Comparison of ENCODE assay signal across 8 cellular contexts in the genomic region with DNA sequence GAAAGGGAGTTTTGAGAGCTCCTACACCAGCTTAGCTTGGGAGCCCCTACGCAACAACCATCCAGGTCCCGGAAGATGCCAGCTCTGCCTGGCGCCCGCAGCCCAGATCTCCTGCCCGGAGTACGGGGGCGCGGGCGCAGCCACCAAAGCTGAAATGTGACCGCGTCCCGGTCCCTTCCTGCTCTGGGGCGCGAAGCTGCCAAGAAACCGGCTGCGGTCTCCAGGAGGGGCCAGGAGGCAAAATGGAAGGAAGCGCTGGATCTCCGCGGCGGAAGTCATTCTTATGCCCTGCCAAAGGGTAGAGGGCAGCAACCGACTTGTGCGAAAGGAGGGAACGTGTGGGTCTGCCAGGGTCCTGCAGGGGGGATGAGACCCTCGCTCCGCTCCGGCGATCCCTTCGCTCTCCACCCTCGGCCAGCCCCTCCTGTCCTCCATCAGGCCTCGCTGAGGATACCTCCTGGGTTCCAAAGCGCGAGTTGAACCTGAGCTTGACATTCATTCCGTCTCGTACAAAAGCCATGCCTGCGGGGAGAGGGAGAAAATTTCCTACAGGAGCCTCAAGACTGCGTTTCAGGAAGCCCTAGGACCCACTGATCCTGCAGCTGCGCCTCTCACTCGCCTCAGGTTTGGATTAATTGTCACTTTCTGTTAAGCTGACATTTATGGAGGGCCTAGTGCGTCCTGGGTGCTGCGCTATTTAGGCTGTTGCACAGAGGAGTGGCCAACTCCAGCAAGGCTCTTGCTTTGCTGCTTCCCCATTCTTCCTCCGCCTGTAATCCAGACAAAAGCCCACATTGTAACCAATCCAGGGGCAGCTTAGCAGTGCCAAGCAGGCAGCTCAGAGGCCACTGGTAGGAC.
DNase-seq lines count a peak whose midpoint lies in the region; ATAC-seq lines count a peak whose summit lies in the region.

No MANE protein-coding gene starts in this region.

- peaks cover 4% of the 10 kb centered on the region for H3K4me1 ChIP-seq in CD4-positive, CD25-positive, alpha-beta regulatory T cell (ENCODE audit: control insufficient read depth, insufficient read depth, low read length, poor library complexity, severe bottlenecking)
- H3K4me1 ChIP-seq in muscle layer of duodenum (ENCODE audit: control insufficient read depth in 1 of 2, insufficient read depth in 2 of 2, low read length in 2 of 2) = peaks cover 0 to 4% of the 10 kb centered on the region in 2 donors
- peaks cover 0 to 2% of the 10 kb centered on the region in 2 donors for H3K4me1 ChIP-seq in aorta (ENCODE audit: control insufficient read depth in 1 of 2, insufficient read depth in 2 of 2, low read length in 2 of 2)

- no peak overlapping the region for H3K27ac ChIP-seq in CD4-positive, CD25-positive, alpha-beta regulatory T cell (ENCODE audit: insufficient read depth, low read length, poor library complexity, severe bottlenecking)
- H3K27ac ChIP-seq in epithelial cell of prostate = peak overlapping the region; percentile 25
- peak overlapping the region; percentile 90 for H3K27ac ChIP-seq in muscle layer of duodenum (ENCODE audit: low read length)
- peak overlapping the region; percentile 89 to 99 for H3K27ac ChIP-seq in aorta (ENCODE audit: low read depth in 1 of 2, low read length in 2 of 2)

- H3K4me3 Mint-ChIP-seq in CD4-positive, CD25-positive, alpha-beta regulatory T cell = peak overlapping the region in 3 of 4 donors; percentile 21 to 64 (median 48)
- H3K4me3 Mint-ChIP-seq in T-cell = peak overlapping the region; percentile 59 to 74 (median 59)

- no peaks in the 10 kb centered on the region for H3K36me3 ChIP-seq in CD4-positive, CD25-positive, alpha-beta regulatory T cell (ENCODE audit: control insufficient read depth, insufficient read depth, low read length)
- H3K36me3 ChIP-seq in muscle layer of duodenum (ENCODE audit: control insufficient read depth in 1 of 2, insufficient read depth in 2 of 2, low read length in 2 of 2) (no peaks in the 10 kb centered on the region), aorta (ENCODE audit: control insufficient read depth in 1 of 2, insufficient read depth in 2 of 2, low read length in 1 of 2) (no peaks in the 10 kb centered on the region)

- H3K27me3 Mint-ChIP-seq in CD4-positive, CD25-positive, alpha-beta regulatory T cell = no peaks in the 10 kb centered on the region
- H3K27me3 Mint-ChIP-seq in T-cell = peaks cover 4 to 15% of the 10 kb centered on the region in 2 donors

- H3K27ac Mint-ChIP-seq in CD4-positive, CD25-positive, alpha-beta regulatory T cell = no peak overlapping the region
- no peak overlapping the region for H3K27ac Mint-ChIP-seq in T-cell

- no peaks in the 10 kb centered on the region for H3K27me3 ChIP-seq in CD4-positive, CD25-positive, alpha-beta regulatory T cell (ENCODE audit: control insufficient read depth, insufficient read depth, low read length)
- H3K27me3 ChIP-seq in muscle layer of duodenum (ENCODE audit: low read depth, low read length) (no peaks in the 10 kb centered on the region), aorta (ENCODE audit: control insufficient read depth in 1 of 2, insufficient read depth in 2 of 2, low read length in 1 of 2) (no peaks in the 10 kb centered on the region)

- no peak overlapping the region for H3K4me3 ChIP-seq in CD4-positive, CD25-positive, alpha-beta regulatory T cell (ENCODE audit: low read depth, low read length)
- H3K4me3 ChIP-seq in muscle layer of duodenum (ENCODE audit: low read depth in 1 of 2, low read length in 2 of 2) (peak overlapping the region; percentile 86 to 89), aorta (ENCODE audit: low read length in 2 of 2) (peak overlapping the region; percentile 66 to 88)

- H3K4me1 Mint-ChIP-seq in CD4-positive, CD25-positive, alpha-beta regulatory T cell = peaks cover 0 to 4% (median 1%) of the 10 kb centered on the region in 4 donors
- H3K4me1 Mint-ChIP-seq in T-cell = peaks cover 11 to 16% (median 14%) of the 10 kb centered on the region in 3 donors

- CTCF ChIA-PET in T-cell (lab: Charles Lee) = no interaction called here

- ATAC-seq in CD4-positive, CD25-positive, alpha-beta regulatory T cell (ENCODE audit: low read depth in 2 of 2) = peak in 1 of 2 donors; percentile 28
- peak; percentile 65 for ATAC-seq in HG03196 (IDR thresholded peaks at IDR 0.05; ENCODE audit: unreplicated experiment)
- ATAC-seq in T-cell (replicated peaks in 1 of 4) = peak in 3 of 4 experiments; percentile 16 to 36 (median 30)
- ATAC-seq in aorta (ENCODE audit: low FRiP score) = peak; percentile 94

- peaks cover 0 to 5% (median 0%) of the 10 kb centered on the region in 7 donors for H3K9me3 Mint-ChIP-seq in CD4-positive, CD25-positive, alpha-beta regulatory T cell
- no peaks in the 10 kb centered on the region for H3K9me3 Mint-ChIP-seq in T-cell

- WGBS in aorta, 2 donors = 1 to 2% methylated on average over 41 of the region's 41 CpGs

- peak in 1 of 3 donors; percentile 10 for DNase-seq in CD4-positive, CD25-positive, alpha-beta regulatory T cell
- DNase-seq in GM19238 (ENCODE audit: insufficient read length, low spot score) (peak; percentile 4), T-cell (peak in 1 of 34 experiments; percentile 7), epithelial cell of prostate (ENCODE audit: low read depth, low spot score) (no peak), aorta (peak; percentile 84 to 85), SHP77 (lab: John Stamatoyannopoulos, UW) (no peak)

- no peaks in the 10 kb centered on the region for H3K9me3 ChIP-seq in CD4-positive, CD25-positive, alpha-beta regulatory T cell (ENCODE audit: control insufficient read depth in 2 of 2, low read length in 2 of 2)
- H3K9me3 ChIP-seq in muscle layer of duodenum (ENCODE audit: control insufficient read depth in 1 of 2, low read length in 2 of 2) (no peaks in the 10 kb centered on the region), aorta (ENCODE audit: control insufficient read depth, low read length) (no peaks in the 10 kb centered on the region)

- intact Hi-C loops in aorta (cut with DNase I) = loop anchor here (2.0 to 5.0 kb wide), 4 partner anchors 78 to 310 kb away; partner anchors contain the start of genes CHMP2B (in 1 of the 2) and VGLL3 (in 1 of the 2)

- H3K36me3 Mint-ChIP-seq in CD4-positive, CD25-positive, alpha-beta regulatory T cell = no peaks in the 10 kb centered on the region
- H3K36me3 Mint-ChIP-seq in T-cell = no peaks in the 10 kb centered on the region

- POLR2A ChIA-PET in T-cell (lab: Charles Lee) = no interaction called here

Comparison
In these comparisons a context has a peak if more than half of its experiments do, and no peak if none do; other contexts are left out.
1. DNase-seq: peak in GM19238 (single experiment) and aorta (2 of 2); none in epithelial cell of prostate (single experiment) and SHP77 (0 of 2).